Comparison of ENCODE assay signal across 12 cellular contexts in genomic region chr12:53378222-53378621, GRCh38. TPM values are rescaled to one million over a fixed set of nuclear protein-coding genes. Genes with fewer than 3 reads are reported as not detected.
DNase-seq lines count a peak whose midpoint lies in the region; ATAC-seq and TF ChIP-seq lines count a peak whose summit lies in the region.
"Had no signal": no experiment of that assay in that cellular context is flagged by ENCODE, and none has a peak within 500 bp of the region (broad histone marks: within the 10 kb centered on the region; RNA-seq: fewer than 3 reads in every experiment).

No MANE protein-coding gene starts in this region.

- H3K36me3 ChIP-seq in OCI-LY7 (ENCODE audit: insufficient read depth, low read length), result peaks cover 24% of the 10 kb centered on the region

- intact Hi-C loops in OCI-LY7 (cut with micrococcal nuclease; ENCODE audit: unreplicated experiment) (loop anchor here (2.0 kb wide), 2 partner anchors 53 to 123 kb away; partner anchors contain the start of gene TARBP2), left colon (cut with DNase I, micrococcal nuclease) (no loop called here)

- peak; percentile 29 for DNase-seq in ELF-1 (ENCODE audit: low read depth, low spot score)
- no peak for DNase-seq in OCI-LY7 (ENCODE audit: low spot score)
- DNase-seq in foreskin keratinocyte, result no peak
- no peak for DNase-seq in HPDE6-E6E7 (ENCODE audit: extremely low spot score)
- DNase-seq in cerebellar nuclear complex (lab: John Stamatoyannopoulos, UW), result no peak
- no peak for DNase-seq in NCI-H187 (lab: John Stamatoyannopoulos, UW)
- DNase-seq in left colon, result no peak
- DNase-seq: activated CD4-positive, alpha-beta T cell treated with anti-CD3 and anti-CD28 coated beads, Interleukin-2, amount 10 ng/mL, durations not matched to agents 7 days and 5 days; effector CD8-positive, alpha-beta T cell; KBM-7; occipital lobe had no signal

- H3K4me3 ChIP-seq in OCI-LY7 (ENCODE audit: low read depth, low read length, poor library complexity, severe bottlenecking) (peak overlapping the region; percentile 69), skin epidermis (no peak overlapping the region)

- peaks cover 39% of the 10 kb centered on the region for H3K4me1 ChIP-seq in OCI-LY7 (ENCODE audit: insufficient read depth, low read length, poor library complexity, severe bottlenecking)
- H3K4me1 ChIP-seq in foreskin keratinocyte, result peaks cover 22% of the 10 kb centered on the region

- peak overlapping the region; percentile 85; the same call in 1 of the 2 replicates for H2AFZ ChIP-seq in OCI-LY7 (ENCODE audit: low read length)

- TF ChIP-seq CTCF in OCI-LY7 (conservative IDR thresholded peaks at IDR 0.05; ENCODE audit: low read length) (no peak), foreskin keratinocyte (conservative IDR thresholded peaks at IDR 0.05) (no peak)

- POLR2A ChIA-PET in OCI-LY7 (lab: Charles Lee), result interaction anchor here (0.6 to 1.6 kb wide), 8 partner anchors 12 to 286 kb away, joined by 3 to 6 read pairs (median 3); partner anchors contain the start of gene MAP3K12

- H3K9me3 ChIP-seq in OCI-LY7 (ENCODE audit: low read length), result no peaks in the 10 kb centered on the region

- no peaks in the 10 kb centered on the region for H3K27me3 ChIP-seq in foreskin keratinocyte

- BruUV-seq in OCI-LY7 (replicated peaks; lab: Mats Ljungman, UMichigan), result no TSS peak

- CTCF ChIA-PET in OCI-LY7 (lab: Charles Lee; ENCODE audit: unreplicated experiment), result interaction anchor here (1.0 to 2.7 kb wide), 2 partner anchors 26 to 55 kb away, joined by 3 to 7 read pairs; no protein-coding TSS in a partner anchor

- peak overlapping the region; percentile 67 for H3K27ac ChIP-seq in OCI-LY7 (ENCODE audit: low read depth, low read length, poor library complexity, severe bottlenecking)
- peak overlapping the region; percentile 37 for H3K27ac ChIP-seq in foreskin keratinocyte
- peak overlapping the region in 19 of 21 experiments; percentile 21 to 99 (median 95) for H3K27ac ChIP-seq in skin epidermis

- peak overlapping the region; percentile 73 for H3K4me2 ChIP-seq in OCI-LY7 (ENCODE audit: low read length)

- H3K79me2 ChIP-seq in OCI-LY7 (ENCODE audit: insufficient read depth, low read depth, low read length), result peaks cover 26% of the 10 kb centered on the region

- peaks cover 16% of the 10 kb centered on the region; the same call in 1 of the 2 replicates for H4K20me1 ChIP-seq in OCI-LY7 (ENCODE audit: insufficient read depth, low read length)

- H3K9me2 ChIP-seq in OCI-LY7 (ENCODE audit: insufficient read depth, low read length), result no peaks in the 10 kb centered on the region

- no peak for ATAC-seq in foreskin keratinocyte
- no peak for ATAC-seq in left colon

RNA-seq across cellular contexts. Expression of gene SP1, which starts 1.8 kb away (rescaled TPM):
- 47.3 and 58.9 TPM in 2 replicates for total RNA-seq in OCI-LY7 (2014; rRNA removed; shearing (Covaris generic))
- total RNA-seq in OCI-LY7 (2022) (83.9 and 93.9 TPM in 2 replicates), foreskin keratinocyte (44.7 and 45.3 TPM in 2 replicates), left colon (10 to 100 TPM; 85.2 to 98.2 TPM)
- 7.2 and 8.4 TPM in 2 replicates for polyA plus RNA-seq in foreskin keratinocyte

RNA-seq across cellular contexts. Expression of gene SP7, which starts 42.1 kb away (rescaled TPM):
- total RNA-seq in OCI-LY7 (2014; rRNA removed; shearing (Covaris generic)), result 0.16 TPM in 1 of 2 replicates, not detected in the other
- total RNA-seq in OCI-LY7 (2022) (0.27 TPM in 1 of 2 replicates, not detected in the other), foreskin keratinocyte (not detected in 2 replicates), left colon (not detected)
- not detected in 2 replicates for polyA plus RNA-seq in foreskin keratinocyte
- total RNA-seq: activated CD4-positive, alpha-beta T cell treated with anti-CD3 and anti-CD28 coated beads, Interleukin-2, amount 10 ng/mL, durations not matched to agents 7 days and 5 days; occipital lobe had no signal

RNA-seq across cellular contexts. Expression of gene AMHR2, which starts 45.4 kb away (rescaled TPM):
- not detected in 2 replicates for total RNA-seq in OCI-LY7 (2014; rRNA removed; shearing (Covaris generic))
- not detected in 2 replicates for total RNA-seq in OCI-LY7 (2022)
- not detected in 2 replicates for total RNA-seq in foreskin keratinocyte
- not detected in 2 replicates for polyA plus RNA-seq in foreskin keratinocyte
- total RNA-seq in left colon, result not detected
- total RNA-seq: activated CD4-positive, alpha-beta T cell treated with anti-CD3 and anti-CD28 coated beads, Interleukin-2, amount 10 ng/mL, durations not matched to agents 7 days and 5 days; occipital lobe had no signal

RNA-seq across cellular contexts. Expression of gene AAAS, which starts 56.8 kb away (rescaled TPM):
- 85.5 and 95.6 TPM in 2 replicates for total RNA-seq in OCI-LY7 (2014; rRNA removed; shearing (Covaris generic))
- total RNA-seq in OCI-LY7 (2022) (94.5 and 109 TPM in 2 replicates), foreskin keratinocyte (55.8 and 58.5 TPM in 2 replicates), left colon (10 to 100 TPM; 34.6 to 39.0 TPM)
- 58.8 and 62.8 TPM in 2 replicates for polyA plus RNA-seq in foreskin keratinocyte

Comparison
In these comparisons a context has a peak if more than half of its experiments do, and no peak if none do; other contexts are left out.
1. H3K27ac ChIP-seq: peak in every context shown above with its lines; median percentile 95 in skin epidermis; 67 in OCI-LY7; 37 in foreskin keratinocyte.